1 cellular context compared by ENCODE assay signal in the genomic region with DNA sequence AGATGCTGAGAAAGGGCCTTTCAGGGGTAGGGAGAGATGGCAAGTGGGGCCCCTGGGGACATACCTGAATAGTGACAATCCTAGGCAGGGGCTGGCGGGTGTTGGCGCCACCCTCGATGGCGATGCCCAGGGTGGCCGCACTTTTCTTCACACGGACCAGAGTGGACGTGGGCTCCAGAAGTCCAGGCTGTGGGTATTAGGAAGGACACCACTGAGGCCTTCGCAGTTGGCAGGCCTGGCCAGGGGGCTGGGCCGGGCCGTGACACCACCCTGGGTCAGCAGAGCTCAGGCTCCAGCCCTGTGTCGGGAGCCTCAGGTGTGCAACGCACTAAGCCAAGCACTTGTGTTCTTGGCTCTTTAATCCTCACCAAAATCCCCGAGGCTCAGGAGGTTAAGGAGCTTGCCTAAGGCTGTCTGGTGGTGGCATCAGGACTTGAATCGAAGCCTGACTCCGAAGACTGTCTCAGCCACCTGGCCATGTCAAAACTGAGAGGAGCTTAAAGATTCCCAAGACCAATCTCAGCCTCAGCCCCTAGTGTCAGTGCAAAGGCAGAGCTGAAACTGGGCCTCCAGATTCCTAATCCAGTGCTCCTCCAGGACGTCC.
TF ChIP-seq lines count a peak whose summit lies in the region.

No MANE protein-coding gene starts in this region.

TF ChIP-seq in IMR-90, 13 proteins besides CTCF, POLR2A, EP300 and RAD21:
- TF ChIP-seq RCOR1 (IDR thresholded peaks at IDR 0.05; ENCODE audit: insufficient replicate concordance, low read length) (no peak), CEBPB (IDR thresholded peaks at IDR 0.05; ENCODE audit: low read depth, low read length) (no peak), SMC3 (IDR thresholded peaks at IDR 0.05; ENCODE audit: low read depth, low read length) (no peak), MXI1 (IDR thresholded peaks at IDR 0.05; ENCODE audit: borderline replicate concordance, low read depth, low read length) (no peak)
